Comparison of ENCODE assay signal across 21 cellular contexts in the genomic region with DNA sequence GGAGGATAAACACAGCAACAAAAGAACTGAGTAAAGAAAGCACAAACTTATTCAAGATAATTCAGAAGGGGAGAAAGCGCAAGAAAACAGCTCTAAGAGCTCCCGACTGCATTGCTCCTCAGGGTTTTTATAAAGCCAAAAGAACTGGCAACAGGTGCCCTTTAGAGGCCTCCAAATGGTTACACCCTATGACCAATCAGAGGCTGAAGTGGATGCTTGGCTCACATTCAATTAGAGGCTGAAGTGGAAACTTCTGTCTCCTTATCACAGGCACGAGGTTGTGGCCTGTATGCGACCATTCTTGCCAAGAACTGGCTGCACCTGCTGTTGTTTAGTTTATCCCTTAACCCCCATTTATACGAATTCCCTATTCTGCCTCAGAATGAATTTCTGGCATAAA.
DNase-seq lines count a peak whose midpoint lies in the region; ATAC-seq lines count a peak whose summit lies in the region.
"Had no signal": no experiment of that assay in that cellular context is flagged by ENCODE, and none has a peak within 500 bp of the region (broad histone marks: within the 10 kb centered on the region; RNA-seq: fewer than 3 reads in every experiment).

No MANE protein-coding gene starts in this region.

- no peaks in the 10 kb centered on the region for H3K4me1 Mint-ChIP-seq in activated T-cell treated with anti-CD3 and anti-CD28 coated beads, Interleukin-2, amount 50 U/mL, for 72 hours (ENCODE audit: low read depth)
- H3K4me1 Mint-ChIP-seq: naive thymus-derived CD8-positive, alpha-beta T cell had no signal

- H3K27ac Mint-ChIP-seq in activated T-cell treated with anti-CD3 and anti-CD28 coated beads, Interleukin-2, amount 50 U/mL, for 72 hours, result no peak overlapping the region
- H3K27ac Mint-ChIP-seq: activated CD4-positive, alpha-beta memory T cell treated with anti-CD3 and anti-CD28 coated beads for 36 hours; activated naive CD8-positive, alpha-beta T cell; effector memory CD8-positive, alpha-beta T cell; naive thymus-derived CD8-positive, alpha-beta T cell; stimulated activated naive CD8-positive, alpha-beta T cell treated with anti-CD3 and anti-CD28 coated beads, Interleukin-15, Interleukin-2, amounts not matched to agents 100 ng/mL and 50 ng/mL, for 24 hours had no signal

- no peaks in the 10 kb centered on the region for H3K27me3 Mint-ChIP-seq in activated T-cell treated with anti-CD3 and anti-CD28 coated beads, Interleukin-2, amount 50 U/mL, for 72 hours (ENCODE audit: low read depth)
- H3K27me3 Mint-ChIP-seq: activated CD4-positive, alpha-beta memory T cell treated with anti-CD3 and anti-CD28 coated beads for 36 hours; activated naive CD8-positive, alpha-beta T cell; effector memory CD8-positive, alpha-beta T cell; stimulated activated naive CD8-positive, alpha-beta T cell treated with anti-CD3 and anti-CD28 coated beads, Interleukin-15, Interleukin-2, amounts not matched to agents 100 ng/mL and 50 ng/mL, for 24 hours had no signal

- peak; percentile 12 to 15 for DNase-seq in SHP77 (lab: John Stamatoyannopoulos, UW)
- no peak for DNase-seq in SHP77 treated with DMSO at 0.1 percent for 48 hours (lab: John Stamatoyannopoulos, UW)
- DNase-seq in NCI-H2107 (lab: John Stamatoyannopoulos, UW), result peak; percentile 81
- peak; percentile 2 for DNase-seq in astrocyte of the hippocampus (ENCODE audit: low read depth, low spot score)
- no peak for DNase-seq in GDM1 (lab: John Stamatoyannopoulos, UW)
- no peak for DNase-seq in activated T-cell treated with anti-CD3 and anti-CD28 coated beads, Interleukin-2, amount 50 U/mL, for 72 hours
- DNase-seq: ACHN; activated CD4-positive, alpha-beta memory T cell treated with anti-CD3 and anti-CD28 coated beads for 36 hours; effector memory CD8-positive, alpha-beta T cell; islet precursor cell; KG1; MG63; naive thymus-derived CD8-positive, alpha-beta T cell; NCI-H1694 treated with DMSO at 0.1 percent for 48 hours; NCI-H526 treated with DMSO at 0.1 percent for 48 hours; occipital lobe; tibial artery had no signal

- peaks cover 13 to 20% of the 10 kb centered on the region in 2 donors for H3K9me3 Mint-ChIP-seq in activated T-cell treated with anti-CD3 and anti-CD28 coated beads, Interleukin-2, amount 50 U/mL, for 72 hours

- ATAC-seq in activated T-cell treated with anti-CD3 and anti-CD28 coated beads, Interleukin-2, amount 50 U/mL, for 72 hours (replicated peaks in 1 of 2), result no peak
- ATAC-seq in GM18867 (IDR thresholded peaks at IDR 0.05; ENCODE audit: unreplicated experiment), result no peak
- ATAC-seq: activated CD4-positive, CD25-positive, alpha-beta regulatory T cell treated with anti-CD3 and anti-CD28 coated beads, Interleukin-2, amount 50 U/mL, for 24 hours; effector memory CD8-positive, alpha-beta T cell; naive thymus-derived CD8-positive, alpha-beta T cell had no signal

- H3K4me3 Mint-ChIP-seq in activated T-cell treated with anti-CD3 and anti-CD28 coated beads, Interleukin-2, amount 50 U/mL, for 72 hours, result no peak overlapping the region
- H3K4me3 Mint-ChIP-seq: activated CD4-positive, alpha-beta memory T cell treated with anti-CD3 and anti-CD28 coated beads for 36 hours; activated naive CD8-positive, alpha-beta T cell; effector memory CD8-positive, alpha-beta T cell; naive thymus-derived CD8-positive, alpha-beta T cell; stimulated activated naive CD8-positive, alpha-beta T cell treated with anti-CD3 and anti-CD28 coated beads, Interleukin-15, Interleukin-2, amounts not matched to agents 100 ng/mL and 50 ng/mL, for 24 hours had no signal

- no peaks in the 10 kb centered on the region for H3K36me3 Mint-ChIP-seq in activated T-cell treated with anti-CD3 and anti-CD28 coated beads, Interleukin-2, amount 50 U/mL, for 72 hours (ENCODE audit: insufficient read depth in 2 of 2)
- H3K36me3 Mint-ChIP-seq: activated CD4-positive, alpha-beta memory T cell treated with anti-CD3 and anti-CD28 coated beads for 36 hours; activated naive CD8-positive, alpha-beta T cell; naive thymus-derived CD8-positive, alpha-beta T cell had no signal

Comparison
In these comparisons a context has a peak if more than half of its experiments do, and no peak if none do; other contexts are left out.
1. DNase-seq: peak in SHP77 (2 of 2), NCI-H2107 (single experiment) and astrocyte of the hippocampus (single experiment); none in SHP77 treated with DMSO at 0.1 percent for 48 hours (single experiment), GDM1 (single experiment) and activated T-cell treated with anti-CD3 and anti-CD28 coated beads, Interleukin-2, amount 50 U/mL, for 72 hours (0 of 2).